In the genomic region with DNA sequence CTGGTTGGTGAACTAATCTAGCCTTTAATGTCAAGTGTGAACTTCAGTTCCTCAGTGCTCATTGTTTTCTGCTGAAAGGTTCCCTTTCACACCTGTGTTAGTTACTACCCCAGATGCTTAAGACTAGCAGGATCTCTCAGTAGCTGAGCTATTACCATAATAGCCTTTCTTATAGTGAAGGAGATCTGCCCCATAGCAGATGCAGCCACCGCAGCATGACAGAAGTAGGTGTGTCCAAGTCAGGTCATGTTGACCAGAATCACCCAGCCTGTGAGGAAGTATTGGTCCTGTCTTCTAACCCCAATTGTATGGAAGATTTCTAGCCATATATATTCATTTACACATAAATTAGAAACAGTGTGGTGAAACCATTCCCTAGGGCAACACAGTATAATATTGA, we compare ENCODE assay signal across 31 cellular contexts. TPM values are rescaled to one million over a fixed set of nuclear protein-coding genes. Genes with fewer than 3 reads are reported as not detected.
"Had no signal": no experiment of that assay in that cellular context is flagged by ENCODE, and none has a peak within 500 bp of the region (broad histone marks: within the 10 kb centered on the region; RNA-seq: fewer than 3 reads in every experiment).

No MANE protein-coding gene starts in this region.

- H3K36me3 Mint-ChIP-seq: neural progenitor cell; stimulated activated naive B cell treated with anti-CD40 and anti-IgM and Interleukin-4, amounts not matched to agents 10 μg/mL and 1 μg/mL and 100 μg/mL, for 72 hours had no signal

- H2AFZ ChIP-seq: hepatocyte, neural progenitor cell, parathyroid adenoma had no signal

- H3K4me1 Mint-ChIP-seq: nephron; stimulated activated naive B cell treated with anti-CD40 and anti-IgM and Interleukin-4, amounts not matched to agents 10 μg/mL and 1 μg/mL and 100 μg/mL, for 72 hours had no signal

- H3K36me3 ChIP-seq: neural progenitor cell had no signal

- H3K4me3 ChIP-seq: gastroesophageal sphincter, heart left ventricle, hepatocyte, lung, neural progenitor cell, prostate gland, sigmoid colon, spleen, suprapubic skin, transverse colon, vagina had no signal

- H3K9me3 ChIP-seq: gastroesophageal sphincter, heart left ventricle, prostate gland, sigmoid colon, spleen, suprapubic skin, transverse colon, vagina had no signal

- H3K79me2 ChIP-seq: hepatocyte, parathyroid adenoma had no signal

- H3K27me3 Mint-ChIP-seq: dendritic cell treated with granulocyte-macrophage colony-stimulating factor and Interleukin-4, amounts not matched to agents 40 ng/mL and 50 ng/mL, for 4 days; naive thymus-derived CD4-positive, alpha-beta T cell; stimulated activated naive B cell treated with anti-CD40 and anti-IgM and Interleukin-4, amounts not matched to agents 10 μg/mL and 1 μg/mL and 100 μg/mL, for 72 hours; stimulated activated naive CD8-positive, alpha-beta T cell treated with anti-CD3 and anti-CD28 coated beads, Interleukin-15, Interleukin-2, amounts not matched to agents 100 ng/mL and 50 ng/mL, for 24 hours had no signal

- ATAC-seq: esophagus mucosa; gastroesophageal sphincter; heart left ventricle; left lobe of liver; naive thymus-derived CD4-positive, alpha-beta T cell; right cardiac atrium; stimulated activated naive B cell treated with anti-CD40 and anti-IgM and Interleukin-4, amounts not matched to agents 10 μg/mL and 1 μg/mL and 100 μg/mL, for 72 hours had no signal

- H3K4me2 ChIP-seq: hepatocyte, neural progenitor cell had no signal

- H3K27ac Mint-ChIP-seq: dendritic cell treated with granulocyte-macrophage colony-stimulating factor and Interleukin-4, amounts not matched to agents 40 ng/mL and 50 ng/mL, for 4 days; endodermal cell; naive thymus-derived CD4-positive, alpha-beta T cell; nephron; neural progenitor cell; stimulated activated naive B cell treated with anti-CD40 and anti-IgM and Interleukin-4, amounts not matched to agents 10 μg/mL and 1 μg/mL and 100 μg/mL, for 72 hours; stimulated activated naive CD8-positive, alpha-beta T cell treated with anti-CD3 and anti-CD28 coated beads, Interleukin-15, Interleukin-2, amounts not matched to agents 100 ng/mL and 50 ng/mL, for 24 hours had no signal

- DNase-seq: effector CD8-positive, alpha-beta T cell; endodermal cell; heart left ventricle; kidney; midbrain; naive thymus-derived CD4-positive, alpha-beta T cell; right cardiac atrium; sigmoid colon; spleen; stimulated activated CD4-positive, alpha-beta T cell treated with anti-CD3 and anti-CD28 coated beads, Interleukin-4, amount 100 ng/mL, for 4 hours; stimulated activated naive B cell treated with anti-CD40 and anti-IgM and Interleukin-4, amounts not matched to agents 10 μg/mL and 1 μg/mL and 100 μg/mL, for 72 hours; transverse colon had no signal

- H3K9me3 Mint-ChIP-seq: dendritic cell treated with granulocyte-macrophage colony-stimulating factor and Interleukin-4, amounts not matched to agents 40 ng/mL and 50 ng/mL, for 4 days; naive thymus-derived CD4-positive, alpha-beta T cell; nephron; neural progenitor cell; stimulated activated naive B cell treated with anti-CD40 and anti-IgM and Interleukin-4, amounts not matched to agents 10 μg/mL and 1 μg/mL and 100 μg/mL, for 72 hours; stimulated activated naive CD8-positive, alpha-beta T cell treated with anti-CD3 and anti-CD28 coated beads, Interleukin-15, Interleukin-2, amounts not matched to agents 100 ng/mL and 50 ng/mL, for 24 hours had no signal

- H3K27ac ChIP-seq: epithelial cell of prostate, gastroesophageal sphincter, heart left ventricle, hepatocyte, neural progenitor cell, parathyroid adenoma, prostate gland, sigmoid colon, spleen, suprapubic skin, transverse colon, vagina had no signal

- H3K27me3 ChIP-seq: gastroesophageal sphincter, heart left ventricle, hepatocyte, neural progenitor cell, sigmoid colon, spleen, suprapubic skin, transverse colon, vagina had no signal

- H3K4me1 ChIP-seq: gastroesophageal sphincter, neural progenitor cell, parathyroid adenoma, prostate gland, spleen, suprapubic skin, transverse colon, vagina had no signal

- H3K9ac ChIP-seq: neural progenitor cell, parathyroid adenoma had no signal

- H3K4me3 Mint-ChIP-seq: dendritic cell treated with granulocyte-macrophage colony-stimulating factor and Interleukin-4, amounts not matched to agents 40 ng/mL and 50 ng/mL, for 4 days; endodermal cell; naive thymus-derived CD4-positive, alpha-beta T cell; nephron; neural progenitor cell; stimulated activated naive B cell treated with anti-CD40 and anti-IgM and Interleukin-4, amounts not matched to agents 10 μg/mL and 1 μg/mL and 100 μg/mL, for 72 hours; stimulated activated naive CD8-positive, alpha-beta T cell treated with anti-CD3 and anti-CD28 coated beads, Interleukin-15, Interleukin-2, amounts not matched to agents 100 ng/mL and 50 ng/mL, for 24 hours had no signal

RNA-seq across cellular contexts. Expression of gene ZAR1L, which starts 37.3 kb away (rescaled TPM):
- total RNA-seq: esophagus mucosa; gastroesophageal sphincter; heart left ventricle; hepatocyte; kidney; left lobe of liver; liver; lung; mucosa of gallbladder; naive thymus-derived CD4-positive, alpha-beta T cell; osteoblast; prostate gland; right cardiac atrium; sigmoid colon; skeletal muscle tissue; spleen; suprapubic skin; transverse colon; ureter; vagina had no signal
- polyA plus RNA-seq: heart left ventricle; hepatocyte; liver; lung; naive thymus-derived CD4-positive, alpha-beta T cell; right cardiac atrium; sigmoid colon had no signal
